In the genomic region with DNA sequence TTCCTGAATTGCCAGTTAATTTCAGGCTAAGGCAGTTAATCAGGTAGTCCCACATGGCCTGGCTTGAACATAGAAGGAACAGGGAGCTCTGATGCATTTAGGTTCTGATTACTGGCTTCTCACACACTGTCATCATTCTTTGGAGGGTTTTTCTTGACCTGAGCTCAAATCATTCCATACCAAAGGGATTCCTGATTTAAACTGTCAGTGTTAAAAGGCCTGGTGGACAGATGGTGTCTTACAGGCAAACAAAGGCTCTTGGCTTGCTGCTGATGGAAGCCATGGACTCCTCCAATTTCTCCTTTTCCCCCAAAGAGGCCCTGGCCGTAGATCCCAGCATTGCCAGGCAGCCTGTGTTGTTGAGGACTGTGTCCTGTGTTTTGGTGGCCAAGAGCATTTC, we compare ENCODE assay signal across 15 cellular contexts. TPM values are rescaled to one million over a fixed set of nuclear protein-coding genes. Genes with fewer than 3 reads are reported as not detected.
DNase-seq lines count a peak whose midpoint lies in the region; ATAC-seq and TF ChIP-seq lines count a peak whose summit lies in the region.
"Had no signal": no experiment of that assay in that cellular context is flagged by ENCODE, and none has a peak within 500 bp of the region (broad histone marks: within the 10 kb centered on the region; RNA-seq: fewer than 3 reads in every experiment).

No MANE protein-coding gene starts in this region.

- H2BK5ac ChIP-seq in IMR-90 (ENCODE audit: low read depth, low read length, poor library complexity, severe bottlenecking) = no peak overlapping the region

- no peak overlapping the region for H3K56ac ChIP-seq in IMR-90 (ENCODE audit: extremely low read depth, insufficient read depth, low read length)

- H3K4me3 Mint-ChIP-seq in brain = no peak overlapping the region
- H3K4me3 Mint-ChIP-seq: activated CD4-positive, alpha-beta T cell treated with anti-CD3 and anti-CD28 coated beads for 36 hours; neural progenitor cell; T-helper 2 cell treated with Interferon-gamma antibody and Interleukin-4, amounts not matched to agents 5 μg/mL and 100 μg/mL, for 36 hours had no signal

- 0 out of 2 replicates have a peak overlapping the region, but pooled peaks have one; percentile 31 for H2AK5ac ChIP-seq in IMR-90 (ENCODE audit: low read depth, low read length)

- no peak overlapping the region for H3K23ac ChIP-seq in IMR-90 (ENCODE audit: low read depth, low read length)

- H3K79me1 ChIP-seq in IMR-90 (ENCODE audit: low read depth in 1 of 2, low read length in 2 of 2) = peaks cover 4 to 18% of the 10 kb centered on the region in 2 experiments; a peak in 3 of 4 replicates

- H2AFZ ChIP-seq in IMR-90 (replicated peaks; ENCODE audit: low read length, poor library complexity) = no peak overlapping the region
- H2AFZ ChIP-seq in osteoblast (ENCODE audit: low read length) = no peak overlapping the region
- H2AFZ ChIP-seq: neural progenitor cell had no signal

- H3K9me3 Mint-ChIP-seq in brain = peaks cover 16 to 34% (median 21%) of the 10 kb centered on the region in 5 experiments

- H3K36me3 Mint-ChIP-seq in brain = peaks cover 36% of the 10 kb centered on the region
- H3K36me3 Mint-ChIP-seq: neural progenitor cell had no signal

- 0 out of 3 replicates have a peak overlapping the region, but pooled peaks have one; percentile 13 for H2BK15ac ChIP-seq in IMR-90 (ENCODE audit: low read depth, low read length)

- CTCF ChIA-PET in IMR-90 (lab: Yijun Ruan, JAX) = interaction anchor here (0.9 kb wide), 1 partner anchor 35 kb away, joined by 3 read pairs; no protein-coding TSS in a partner anchor

- WGBS in IMR-90 (ENCODE audit: extremely low coverage in 2 of 2, insufficient read length in 1 of 2), 2 experiments = no CpG with 5 or more reads among the region's 1 CpG

- H3K27ac Mint-ChIP-seq in brain = peak overlapping the region in 3 of 5 experiments; percentile 27 to 58 (median 50)
- H3K27ac Mint-ChIP-seq: activated CD4-positive, alpha-beta T cell treated with anti-CD3 and anti-CD28 coated beads for 36 hours; neural progenitor cell; T-helper 2 cell treated with Interferon-gamma antibody and Interleukin-4, amounts not matched to agents 5 μg/mL and 100 μg/mL, for 36 hours had no signal

- dilution Hi-C loops in IMR-90 (cut with HindIII; ENCODE audit: low sequenced_read_pairs, unreplicated experiment) = no loop called here

- no peak overlapping the region for H4K91ac ChIP-seq in IMR-90 (ENCODE audit: insufficient read depth, low read depth, low read length)

- 0 out of 2 replicates have a peak overlapping the region, but pooled peaks have one; percentile 3 for H3K14ac ChIP-seq in IMR-90 (replicated peaks; ENCODE audit: low read depth, low read length)

- intact Hi-C loops in IMR-90 (cut with micrococcal nuclease) = no loop called here

- no peaks in the 10 kb centered on the region for H3K36me3 ChIP-seq in IMR-90 (ENCODE audit: control insufficient read depth, insufficient read depth, low read length)
- no peaks in the 10 kb centered on the region for H3K36me3 ChIP-seq in osteoblast (ENCODE audit: insufficient read depth, low read length)
- H3K36me3 ChIP-seq: neural progenitor cell had no signal

- H4K5ac ChIP-seq in IMR-90 (ENCODE audit: low read depth, low read length) = no peak overlapping the region

- H3K4ac ChIP-seq in IMR-90 (ENCODE audit: low read depth, low read length) = no peak overlapping the region

- H2BK20ac ChIP-seq in IMR-90 (ENCODE audit: low read depth, low read length) = no peak overlapping the region

- H4K20me1 ChIP-seq in IMR-90 (ENCODE audit: insufficient read depth, low read length) = peaks cover 3% of the 10 kb centered on the region; the same call in 1 of the 2 replicates
- H4K20me1 ChIP-seq in osteoblast (ENCODE audit: insufficient read depth, low read length) = peaks cover 12% of the 10 kb centered on the region

- H2AK9ac ChIP-seq in IMR-90 (replicated peaks; ENCODE audit: low read depth, low read length, poor library complexity) = no peak overlapping the region

- H3K18ac ChIP-seq in IMR-90 (ENCODE audit: low read depth, low read length) = peak overlapping the region; percentile 29; the same call in 1 of the 2 replicates

- TF ChIP-seq CTCF in IMR-90 (conservative IDR thresholded peaks at IDR 0.05; ENCODE audit: low read depth, low read length) (peak; percentile 0; the same call in 1 of the 2 replicates), brain (conservative IDR thresholded peaks at IDR 0.05) (no peak), osteoblast (IDR thresholded peaks at IDR 0.05; ENCODE audit: extremely low read depth, low read depth, low read length) (peak; percentile 21)

- H3K4me1 Mint-ChIP-seq in brain = peaks cover 48% of the 10 kb centered on the region
- H3K4me1 Mint-ChIP-seq: activated CD4-positive, alpha-beta T cell treated with anti-CD3 and anti-CD28 coated beads for 36 hours had no signal

- H4K8ac ChIP-seq in IMR-90 (ENCODE audit: low read depth in 2 of 2, low read length in 2 of 2) = no peak overlapping the region

- H3K27ac ChIP-seq in IMR-90 (ENCODE audit: insufficient read depth, low read length) (no peak overlapping the region), osteoblast (ENCODE audit: low read depth, low read length) (peak overlapping the region; percentile 40)
- H3K27ac ChIP-seq: neural progenitor cell had no signal

- peaks cover 49% of the 10 kb centered on the region for H3K79me2 ChIP-seq in osteoblast (ENCODE audit: insufficient read depth, low read length)

- no peak overlapping the region for H3K9ac ChIP-seq in IMR-90 (ENCODE audit: low read depth, low read length)
- H3K9ac ChIP-seq: neural progenitor cell had no signal

- in situ Hi-C loops in IMR-90 (cut with MboI; ENCODE audit: low sequenced_read_pairs) = no loop called here

- ATAC-seq in IMR-90 (ENCODE audit: low read depth) (no peak), GM21526 (IDR thresholded peaks at IDR 0.05; ENCODE audit: low FRiP score, unreplicated experiment) (no peak)
- ATAC-seq: activated CD4-positive, alpha-beta T cell treated with anti-CD3 and anti-CD28 coated beads for 36 hours had no signal

- H3K4me3 ChIP-seq in IMR-90 (ENCODE audit: insufficient read depth, low read depth, low read length) (no peak overlapping the region), osteoblast (ENCODE audit: insufficient read depth, low read length) (no peak overlapping the region)
- H3K4me3 ChIP-seq: neural progenitor cell had no signal

- TF ChIP-seq RAD21 in IMR-90 (IDR thresholded peaks at IDR 0.05; ENCODE audit: low read length) = no peak

- TF ChIP-seq POLR2A in IMR-90 (IDR thresholded peaks at IDR 0.05; ENCODE audit: low read depth, low read length) = no peak

- H3K9me3 ChIP-seq in IMR-90 (ENCODE audit: control insufficient read depth, insufficient read depth, low read length) = no peaks in the 10 kb centered on the region
- H3K9me3 ChIP-seq in osteoblast (ENCODE audit: low read depth, low read length) = no peaks in the 10 kb centered on the region

- BruUV-seq in IMR-90 (replicated peaks; lab: Mats Ljungman, UMichigan) = no TSS peak

- H3K4me2 ChIP-seq in IMR-90 (ENCODE audit: low read depth, low read length) = no peak overlapping the region
- H3K4me2 ChIP-seq in osteoblast (ENCODE audit: insufficient read depth, low read length) = peak overlapping the region; percentile 52
- H3K4me2 ChIP-seq: neural progenitor cell had no signal

- H3K27me3 ChIP-seq in IMR-90 (ENCODE audit: control insufficient read depth, insufficient read depth, low read length) = no peaks in the 10 kb centered on the region
- H3K27me3 ChIP-seq in osteoblast (ENCODE audit: insufficient read depth, low read length) = no peaks in the 10 kb centered on the region
- H3K27me3 ChIP-seq: neural progenitor cell had no signal

- H3K4me1 ChIP-seq in IMR-90 (ENCODE audit: control insufficient read depth, insufficient read depth, low read length) (peaks cover 8% of the 10 kb centered on the region), osteoblast (ENCODE audit: insufficient read depth, low read length) (peaks cover 43% of the 10 kb centered on the region)
- H3K4me1 ChIP-seq: Caco-2, neural progenitor cell had no signal

- H2BK120ac ChIP-seq in IMR-90 (ENCODE audit: low read depth, low read length) = no peak overlapping the region

- H3K27me3 Mint-ChIP-seq in brain = no peaks in the 10 kb centered on the region
- H3K27me3 Mint-ChIP-seq: activated CD4-positive, alpha-beta T cell treated with anti-CD3 and anti-CD28 coated beads for 36 hours had no signal

- POLR2A ChIA-PET in IMR-90 (lab: Charles Lee; ENCODE audit: unreplicated experiment) = no interaction called here

- H3K9me1 ChIP-seq in IMR-90 (ENCODE audit: insufficient read depth, low read length) = peaks cover 12% of the 10 kb centered on the region

- DNase-seq in DMS153 (lab: John Stamatoyannopoulos, UW) = peak; percentile 77
- DNase-seq in IMR-90 = peak; percentile 43
- DNase-seq in osteoblast (ENCODE audit: insufficient read length, low spot score, missing footprints) = no peak
- no peak for DNase-seq in NCI-H1436 (lab: John Stamatoyannopoulos, UW)
- no peak for DNase-seq in NCI-H510A (lab: John Stamatoyannopoulos, UW)
- DNase-seq: activated CD4-positive, alpha-beta T cell treated with anti-CD3 and anti-CD28 coated beads for 36 hours; activated CD8-positive, alpha-beta memory T cell treated with anti-CD3 and anti-CD28 coated beads, Interleukin-2, amount 50 U/mL, for 48 hours; Caco-2; head of caudate nucleus; retina had no signal

TF ChIP-seq in IMR-90, 13 proteins besides CTCF, POLR2A, EP300 and RAD21 (continues in another document):
- TF ChIP-seq RCOR1 (IDR thresholded peaks at IDR 0.05; ENCODE audit: insufficient replicate concordance, low read length) = no peak
- TF ChIP-seq, protein P1, sequence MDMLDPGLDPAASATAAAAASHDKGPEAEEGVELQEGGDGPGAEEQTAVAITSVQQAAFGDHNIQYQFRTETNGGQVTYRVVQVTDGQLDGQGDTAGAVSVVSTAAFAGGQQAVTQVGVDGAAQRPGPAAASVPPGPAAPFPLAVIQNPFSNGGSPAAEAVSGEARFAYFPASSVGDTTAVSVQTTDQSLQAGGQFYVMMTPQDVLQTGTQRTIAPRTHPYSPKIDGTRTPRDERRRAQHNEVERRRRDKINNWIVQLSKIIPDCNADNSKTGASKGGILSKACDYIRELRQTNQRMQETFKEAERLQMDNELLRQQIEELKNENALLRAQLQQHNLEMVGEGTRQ (IDR thresholded peaks at IDR 0.05; ENCODE audit: low read depth, low read length) = no peak
- no peak for TF ChIP-seq CHD1 (IDR thresholded peaks at IDR 0.05; ENCODE audit: low read depth, low read length)
- no peak for TF ChIP-seq FOS (IDR thresholded peaks at IDR 0.05; ENCODE audit: low read depth, low read length)
- TF ChIP-seq RFX5 (IDR thresholded peaks at IDR 0.05; ENCODE audit: low read depth, low read length) = no peak
- no peak for TF ChIP-seq SMC3 (IDR thresholded peaks at IDR 0.05; ENCODE audit: low read depth, low read length)
- no peak for TF ChIP-seq BHLHE40 (IDR thresholded peaks at IDR 0.05; ENCODE audit: low read depth, low read length)
- no peak for TF ChIP-seq CEBPB (IDR thresholded peaks at IDR 0.05; ENCODE audit: low read depth, low read length)

RNA-seq across cellular contexts. Expression of a gene that starts 30.2 kb away (rescaled TPM):
- total RNA-seq in IMR-90 (2012; rRNA removed) = 1.6 and 1.9 TPM in 2 replicates
- polyA plus RNA-seq in IMR-90 (2012; rRNA removed) = 2.6 and 2.7 TPM in 2 replicates
- polyA plus RNA-seq in IMR-90 (2012; cell fraction: cytosol; rRNA removed) = 1.1 and 2.8 TPM in 2 replicates
- polyA plus RNA-seq in IMR-90 (2012; cell fraction: nucleus; rRNA removed; ENCODE audit: low replicate concordance) = 12.4 and 16.6 TPM in 2 replicates
- 1.6 TPM for polyA plus RNA-seq in brain (ENCODE audit: insufficient read depth, low read depth, low replicate concordance)
- 19.2 and 22.4 TPM in 2 replicates for total RNA-seq in osteoblast
- total RNA-seq: Caco-2 had no signal
- polyA plus RNA-seq: keratinocyte had no signal

Comparison
In these comparisons a context has a peak if more than half of its experiments do, and no peak if none do; other contexts are left out.
1. DNase-seq: peak in DMS153 (single experiment) and IMR-90 (single experiment); none in osteoblast (single experiment), NCI-H1436 (single experiment) and NCI-H510A (single experiment).
2. CTCF ChIP-seq: peak in IMR-90 (single experiment) and osteoblast (single experiment); none in brain (0 of 2).